8 cellular contexts compared by ENCODE assay signal in the genomic region with DNA sequence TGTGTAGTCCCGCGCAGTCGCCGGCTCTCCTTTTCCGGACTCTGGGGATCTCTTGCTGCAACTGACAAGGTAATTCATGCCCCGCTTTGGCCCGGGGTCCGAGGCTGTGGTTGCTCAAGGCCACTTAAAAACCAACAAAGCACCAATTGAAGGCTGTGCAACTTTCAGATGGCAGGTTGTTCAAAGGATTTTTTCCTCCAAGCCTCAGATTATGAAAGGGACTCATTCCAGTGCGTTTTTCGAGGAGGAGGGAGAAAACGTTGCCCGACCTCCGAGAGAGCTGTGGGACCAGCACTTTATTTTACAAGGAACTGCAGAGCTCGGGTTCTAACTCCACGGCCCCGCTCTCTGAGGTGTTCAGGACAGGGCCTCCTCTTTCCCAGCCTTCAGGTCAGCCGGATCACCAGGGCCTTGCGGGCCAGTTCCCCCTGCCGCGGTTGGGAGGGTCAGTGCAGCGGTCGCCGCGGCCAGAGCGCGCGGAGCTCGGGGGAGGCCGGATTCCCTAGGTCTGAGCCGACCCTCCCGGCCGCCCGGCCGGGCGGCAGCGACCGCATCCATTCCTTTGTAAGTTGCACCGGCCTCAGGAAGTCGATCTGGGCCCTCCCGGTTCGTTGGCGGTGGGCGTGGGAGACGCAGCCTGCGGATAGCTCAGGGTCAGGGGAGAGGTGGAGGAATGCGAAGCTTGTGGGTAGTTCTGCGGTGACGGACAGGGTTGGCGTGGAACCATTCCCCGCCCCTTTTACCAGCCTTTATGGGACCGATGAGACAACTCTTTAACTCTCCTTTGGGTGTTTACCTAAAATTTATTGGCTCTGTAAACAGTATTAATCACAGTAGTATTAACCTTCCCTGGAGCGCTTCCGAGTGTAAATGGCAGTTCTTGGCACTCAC. TPM values are rescaled to one million over a fixed set of nuclear protein-coding genes. Genes with fewer than 3 reads are reported as not detected.
DNase-seq lines count a peak whose midpoint lies in the region; ATAC-seq and TF ChIP-seq lines count a peak whose summit lies in the region.

No MANE protein-coding gene starts in this region.

- H3K4me1 Mint-ChIP-seq in Calu3 (ENCODE audit: low read depth, unreplicated experiment) (no peaks in the 10 kb centered on the region), neural crest cell (peaks cover 23% of the 10 kb centered on the region)
- H3K4me1 Mint-ChIP-seq in activated T-helper 1 cell treated with anti-CD3 and anti-CD28 coated beads, Interleukin-12 subunit alpha, Interleukin-12 subunit beta, Interleukin-2, Interleukin-4 antibody, amounts not matched to agents 30 ng/mL and 10 ng/mL and 1 ng/mL, durations not matched to agents 14 hours and 24 hours and 36 hours (ENCODE audit: low read depth), result peaks cover 24% of the 10 kb centered on the region

- peaks cover 24 to 44% of the 10 kb centered on the region in 2 experiments for H3K79me1 ChIP-seq in IMR-90 (ENCODE audit: low read depth in 1 of 2, low read length in 2 of 2)

- H3K23ac ChIP-seq in IMR-90 (ENCODE audit: low read depth, low read length), result peak overlapping the region; percentile 36

- CTCF ChIA-PET in Calu3 (lab: Charles Lee) (interaction anchor here (0.7 kb wide), 2 partner anchors 70 to 126 kb away, joined by 4 to 7 read pairs; no protein-coding TSS in a partner anchor), IMR-90 (lab: Yijun Ruan, JAX) (no interaction called here)

- H3K4me3 Mint-ChIP-seq in Calu3 (ENCODE audit: low read depth, unreplicated experiment), result peak overlapping the region; percentile 93
- H3K4me3 Mint-ChIP-seq in activated T-helper 1 cell treated with anti-CD3 and anti-CD28 coated beads, Interleukin-12 subunit alpha, Interleukin-12 subunit beta, Interleukin-2, Interleukin-4 antibody, amounts not matched to agents 30 ng/mL and 10 ng/mL and 1 ng/mL, durations not matched to agents 14 hours and 24 hours and 36 hours, result peak overlapping the region; percentile 93
- H3K4me3 Mint-ChIP-seq in neural crest cell, result peak overlapping the region; percentile 99

- peak overlapping the region; percentile 80 for H3K4me2 ChIP-seq in IMR-90 (ENCODE audit: low read depth, low read length)

- peak overlapping the region; percentile 75 for H3K56ac ChIP-seq in IMR-90 (ENCODE audit: extremely low read depth, insufficient read depth, low read length)

- DNase-seq in Calu3 (peak; percentile 68), IMR-90 (peak; percentile 93), germinal center (ENCODE audit: low spot score) (peak; percentile 17), neural crest cell (ENCODE audit: low read depth, low spot score) (peak; percentile 48), NCI-H82 (lab: John Stamatoyannopoulos, UW) (no peak)
- no peak for DNase-seq in activated T-helper 1 cell treated with anti-CD3 and anti-CD28 coated beads, Interleukin-12 subunit alpha, Interleukin-12 subunit beta, Interleukin-2, Interleukin-4 antibody, amounts not matched to agents 30 ng/mL and 10 ng/mL and 1 ng/mL, durations not matched to agents 14 hours and 24 hours and 36 hours (ENCODE audit: low spot score)

- no peak for TF ChIP-seq CTCF in Calu3 (IDR thresholded peaks at IDR 0.05; ENCODE audit: unreplicated experiment)
- no peak for TF ChIP-seq CTCF in IMR-90 (conservative IDR thresholded peaks at IDR 0.05; ENCODE audit: low read depth, low read length)
- TF ChIP-seq CTCF in neural crest cell (conservative IDR thresholded peaks at IDR 0.05), result no peak

- H4K91ac ChIP-seq in IMR-90 (ENCODE audit: insufficient read depth, low read depth, low read length), result peak overlapping the region; percentile 74

- BruUV-seq in Calu3 (replicated peaks; lab: Mats Ljungman, UMichigan), result no TSS peak
- no TSS peak for BruUV-seq in IMR-90 (replicated peaks; lab: Mats Ljungman, UMichigan)

- no peaks in the 10 kb centered on the region; the same call in 1 of the 2 replicates for H3K4me1 ChIP-seq in IMR-90 (ENCODE audit: control insufficient read depth, insufficient read depth, low read length)

- H4K8ac ChIP-seq in IMR-90 (ENCODE audit: low read depth in 2 of 2, low read length in 2 of 2), result peak overlapping the region; percentile 62 to 67; a peak in 2 of 4 replicates

- peak; percentile 60 for TF ChIP-seq POLR2A in IMR-90 (IDR thresholded peaks at IDR 0.05; ENCODE audit: low read depth, low read length)

- H3K27me3 ChIP-seq in IMR-90 (ENCODE audit: control insufficient read depth, insufficient read depth, low read length), result no peaks in the 10 kb centered on the region

- peak overlapping the region; percentile 84 for H3K27ac ChIP-seq in IMR-90 (ENCODE audit: insufficient read depth, low read length)

- intact Hi-C loops in Calu3 (cut with micrococcal nuclease; ENCODE audit: unreplicated experiment), result loop anchor here (1.0 kb wide), 1 partner anchor 182 kb away; no protein-coding TSS in a partner anchor
- intact Hi-C loops in IMR-90 (cut with micrococcal nuclease), result loop anchor here (5.0 kb wide), 1 partner anchor 261 kb away; no protein-coding TSS in a partner anchor
- intact Hi-C loops in activated T-helper 1 cell treated with anti-CD3 and anti-CD28 coated beads, Interleukin-12 subunit alpha, Interleukin-12 subunit beta, Interleukin-2, Interleukin-4 antibody, amounts not matched to agents 30 ng/mL and 10 ng/mL and 1 ng/mL, durations not matched to agents 14 hours and 24 hours and 36 hours (cut with micrococcal nuclease), result loop anchor here (5.0 kb wide), 1 partner anchor 181 kb away; no protein-coding TSS in a partner anchor

- H3K27me3 Mint-ChIP-seq in Calu3 (ENCODE audit: unreplicated experiment) (no peaks in the 10 kb centered on the region), neural crest cell (ENCODE audit: low read depth) (no peaks in the 10 kb centered on the region)
- H3K27me3 Mint-ChIP-seq in activated T-helper 1 cell treated with anti-CD3 and anti-CD28 coated beads, Interleukin-12 subunit alpha, Interleukin-12 subunit beta, Interleukin-2, Interleukin-4 antibody, amounts not matched to agents 30 ng/mL and 10 ng/mL and 1 ng/mL, durations not matched to agents 14 hours and 24 hours and 36 hours (ENCODE audit: insufficient read depth), result peaks cover 37% of the 10 kb centered on the region

- ATAC-seq in IMR-90 (ENCODE audit: low read depth), result peak; percentile 52
- ATAC-seq in GM21423 (IDR thresholded peaks at IDR 0.05; ENCODE audit: unreplicated experiment), result no peak
- no peak for ATAC-seq in GM19328 (IDR thresholded peaks at IDR 0.05; ENCODE audit: unreplicated experiment)

- in situ Hi-C loops in IMR-90 (cut with MboI; ENCODE audit: low sequenced_read_pairs), result loop anchor here (5.0 kb wide), 1 partner anchor 196 kb away; no protein-coding TSS in a partner anchor

- TF ChIP-seq RAD21 in IMR-90 (IDR thresholded peaks at IDR 0.05; ENCODE audit: low read length), result no peak

- H3K18ac ChIP-seq in IMR-90 (ENCODE audit: low read depth, low read length), result peak overlapping the region; percentile 14

- 0% methylated on average over 9 of the region's 53 CpGs; no CpG with 5 or more reads in 1 of the 2 experiments for WGBS in IMR-90 (ENCODE audit: extremely low coverage in 2 of 2, insufficient read length in 1 of 2), 2 experiments

- dilution Hi-C loops in IMR-90 (cut with HindIII; ENCODE audit: low sequenced_read_pairs, unreplicated experiment), result no loop called here

- no peaks in the 10 kb centered on the region for H3K9me3 Mint-ChIP-seq in Calu3 (ENCODE audit: low read depth, unreplicated experiment)
- H3K9me3 Mint-ChIP-seq in activated T-helper 1 cell treated with anti-CD3 and anti-CD28 coated beads, Interleukin-12 subunit alpha, Interleukin-12 subunit beta, Interleukin-2, Interleukin-4 antibody, amounts not matched to agents 30 ng/mL and 10 ng/mL and 1 ng/mL, durations not matched to agents 14 hours and 24 hours and 36 hours, result no peaks in the 10 kb centered on the region
- no peaks in the 10 kb centered on the region for H3K9me3 Mint-ChIP-seq in neural crest cell

- H2AFZ ChIP-seq in IMR-90 (replicated peaks; ENCODE audit: low read length, poor library complexity), result peak overlapping the region; percentile 95

- H3K36me3 Mint-ChIP-seq in Calu3 (ENCODE audit: insufficient read depth, unreplicated experiment), result peaks cover 37% of the 10 kb centered on the region
- H3K36me3 Mint-ChIP-seq in activated T-helper 1 cell treated with anti-CD3 and anti-CD28 coated beads, Interleukin-12 subunit alpha, Interleukin-12 subunit beta, Interleukin-2, Interleukin-4 antibody, amounts not matched to agents 30 ng/mL and 10 ng/mL and 1 ng/mL, durations not matched to agents 14 hours and 24 hours and 36 hours (ENCODE audit: low read depth), result peaks cover 3% of the 10 kb centered on the region
- H3K36me3 Mint-ChIP-seq in neural crest cell (ENCODE audit: low read depth), result no peaks in the 10 kb centered on the region

- H2AK9ac ChIP-seq in IMR-90 (replicated peaks; ENCODE audit: low read depth, low read length, poor library complexity), result peak overlapping the region; percentile 90

- POLR2A ChIA-PET in IMR-90 (lab: Charles Lee; ENCODE audit: unreplicated experiment), result interaction anchor here (0.6 to 1.0 kb wide), 7 partner anchors 27 to 195 kb away, joined by 3 to 26 read pairs (median 9); no protein-coding TSS in a partner anchor

- H3K9me3 ChIP-seq in IMR-90 (ENCODE audit: control insufficient read depth, insufficient read depth, low read length), result no peaks in the 10 kb centered on the region

- peak overlapping the region; percentile 87 for H3K9ac ChIP-seq in IMR-90 (ENCODE audit: low read depth, low read length)

- no peak overlapping the region for H2AK5ac ChIP-seq in IMR-90 (ENCODE audit: low read depth, low read length)

- H2BK120ac ChIP-seq in IMR-90 (ENCODE audit: low read depth, low read length), result peak overlapping the region; percentile 45

- no peak overlapping the region for H2BK20ac ChIP-seq in IMR-90 (ENCODE audit: low read depth, low read length)

- H3K4me3 ChIP-seq in IMR-90 (ENCODE audit: insufficient read depth, low read depth, low read length), result peak overlapping the region; percentile 67

- H4K20me1 ChIP-seq in IMR-90 (ENCODE audit: insufficient read depth, low read length), result peaks cover 6% of the 10 kb centered on the region; the same call in 1 of the 2 replicates

- H3K4ac ChIP-seq in IMR-90 (ENCODE audit: low read depth, low read length), result peak overlapping the region; percentile 78

- peak overlapping the region; percentile 22; the same call in 1 of the 2 replicates for H4K5ac ChIP-seq in IMR-90 (ENCODE audit: low read depth, low read length)

- H3K9me1 ChIP-seq in IMR-90 (ENCODE audit: insufficient read depth, low read length), result peaks cover 7% of the 10 kb centered on the region; the same call in 1 of the 2 replicates

- no peak overlapping the region for H2BK15ac ChIP-seq in IMR-90 (ENCODE audit: low read depth, low read length)

- H3K14ac ChIP-seq in IMR-90 (replicated peaks; ENCODE audit: low read depth, low read length), result peak overlapping the region; percentile 82

- H3K27ac Mint-ChIP-seq in Calu3 (ENCODE audit: unreplicated experiment), result peak overlapping the region; percentile 22
- H3K27ac Mint-ChIP-seq in activated T-helper 1 cell treated with anti-CD3 and anti-CD28 coated beads, Interleukin-12 subunit alpha, Interleukin-12 subunit beta, Interleukin-2, Interleukin-4 antibody, amounts not matched to agents 30 ng/mL and 10 ng/mL and 1 ng/mL, durations not matched to agents 14 hours and 24 hours and 36 hours, result no peak overlapping the region
- H3K27ac Mint-ChIP-seq in neural crest cell (ENCODE audit: unreplicated experiment), result peak overlapping the region; percentile 81

- H3K36me3 ChIP-seq in IMR-90 (ENCODE audit: control insufficient read depth, insufficient read depth, low read length), result no peaks in the 10 kb centered on the region

- peak overlapping the region; percentile 76 for H2BK5ac ChIP-seq in IMR-90 (ENCODE audit: low read depth, low read length, poor library complexity, severe bottlenecking)

RNA-seq across cellular contexts. Expression of gene UTRN, which starts 1.6 kb away (rescaled TPM):
- total RNA-seq in Calu3 (2022) (89.4 and 109 TPM in 2 replicates), IMR-90 (2012; rRNA removed) (83.5 and 91.4 TPM in 2 replicates), neural crest cell (74.0 and 76.8 TPM in 2 replicates)
- polyA plus RNA-seq in IMR-90 (2012; rRNA removed), result 17.3 and 18.7 TPM in 2 replicates
- polyA plus RNA-seq in IMR-90 (2012; cell fraction: cytosol; rRNA removed), result 6.6 and 11.2 TPM in 2 replicates
- polyA plus RNA-seq in IMR-90 (2012; cell fraction: nucleus; rRNA removed; ENCODE audit: low replicate concordance), result 11.9 and 27.9 TPM in 2 replicates
- 48.3 and 50.6 TPM in 2 replicates for total RNA-seq in activated T-helper 1 cell treated with anti-CD3 and anti-CD28 coated beads, Interleukin-12 subunit alpha, Interleukin-12 subunit beta, Interleukin-2, Interleukin-4 antibody, amounts not matched to agents 30 ng/mL and 10 ng/mL and 1 ng/mL, durations not matched to agents 14 hours and 24 hours and 36 hours

Comparison
In these comparisons a context has a peak if more than half of its experiments do, and no peak if none do; other contexts are left out.
1. DNase-seq: peak in Calu3 (single experiment), IMR-90 (single experiment), germinal center (single experiment) and neural crest cell (single experiment); none in activated T-helper 1 cell treated with anti-CD3 and anti-CD28 coated beads, Interleukin-12 subunit alpha, Interleukin-12 subunit beta, Interleukin-2, Interleukin-4 antibody, amounts not matched to agents 30 ng/mL and 10 ng/mL and 1 ng/mL, durations not matched to agents 14 hours and 24 hours and 36 hours (single experiment) and NCI-H82 (single experiment).
2. Peak in every context shown above with its lines, with median percentiles within 50 percentile points of each other: H3K4me3 Mint-ChIP-seq.